In the genomic region with DNA sequence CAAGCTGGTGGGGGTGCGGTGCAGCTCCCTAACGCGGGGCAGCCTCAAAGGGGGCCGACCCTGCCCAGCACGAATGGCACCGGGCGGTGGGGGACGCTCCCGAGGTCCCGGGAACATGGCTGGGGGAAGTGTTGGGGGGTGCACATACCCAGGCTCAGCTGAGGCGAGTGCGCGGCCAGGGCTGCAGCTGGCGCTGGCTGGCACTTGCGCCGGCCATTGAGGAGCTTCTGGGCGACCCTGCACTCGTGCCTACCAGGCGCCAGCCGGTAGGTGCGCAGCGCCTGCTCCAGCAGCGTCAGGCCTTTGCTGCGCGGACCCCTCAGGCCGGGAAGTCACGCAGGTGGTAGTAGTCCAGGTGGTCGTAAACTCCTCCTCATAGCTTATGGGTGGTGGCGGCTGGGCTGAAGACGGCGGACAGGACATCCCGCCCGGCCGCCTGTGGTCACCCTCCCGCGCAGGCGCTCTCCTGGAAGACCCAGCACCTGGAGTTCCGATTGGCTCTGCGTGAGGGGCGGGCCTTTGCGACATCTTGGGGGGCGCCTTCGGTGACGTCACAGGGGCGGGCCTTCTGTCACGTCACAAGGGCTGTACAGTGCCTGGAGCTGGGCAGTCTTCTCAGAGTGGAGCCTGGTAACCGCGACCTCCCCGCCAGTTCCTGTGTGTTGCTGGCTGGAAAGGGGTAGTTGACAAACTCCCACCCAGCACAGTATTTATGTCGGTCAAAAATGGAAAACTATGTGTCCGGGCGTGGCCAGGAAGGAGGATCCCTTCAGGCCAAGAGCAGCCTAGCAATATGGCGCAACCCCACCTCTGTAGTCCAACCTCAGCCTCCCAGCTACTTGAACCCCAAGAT, we compare ENCODE assay signal across 8 cellular contexts.
DNase-seq lines count a peak whose midpoint lies in the region; ATAC-seq, FAIRE-seq and TF ChIP-seq lines count a peak whose summit lies in the region.
"Not testable (repeated sequence)": the region's sequence is repeated elsewhere in the genome, so short reads cannot be mapped to it uniquely, and the experiment has no call there.

No MANE protein-coding gene starts in this region.

- H3K27ac ChIP-seq in HepG2 (ENCODE audit: extremely low read length, insufficient read depth, low read length), result peak overlapping the region; percentile 64

- not testable (repeated sequence) for H3K36me3 ChIP-seq in BJ (ENCODE audit: control insufficient read depth, insufficient read depth, low read length); HepG2 (replicated peaks in 1 of 2; ENCODE audit: control insufficient read depth in 1 of 2, insufficient read depth in 2 of 2, low read length in 2 of 2)

- H3K4me3 Mint-ChIP-seq in dendritic cell treated with granulocyte-macrophage colony-stimulating factor and Interleukin-4, amounts not matched to agents 40 ng/mL and 50 ng/mL, for 4 days, result peak overlapping the region; percentile 90

- ATAC-seq in HG03354 (IDR thresholded peaks at IDR 0.05; ENCODE audit: poor library complexity, severe bottlenecking, unreplicated experiment), result peak; percentile 100
- peak; percentile 95 for ATAC-seq in HepG2

- BruUV-seq in HepG2 (replicated peaks; lab: Mats Ljungman, UMichigan), result TSS peak; percentile 81

- not testable (repeated sequence) for H3K27me3 Mint-ChIP-seq in dendritic cell treated with granulocyte-macrophage colony-stimulating factor and Interleukin-4, amounts not matched to agents 40 ng/mL and 50 ng/mL, for 4 days

- H3K79me2 ChIP-seq in HepG2 (ENCODE audit: insufficient read depth, low read length), result not testable (repeated sequence)

- peak overlapping the region; percentile 79 for H3K4me3 ChIP-seq in BJ (ENCODE audit: low read depth, low read length)
- peak overlapping the region; percentile 62 to 89 (median 87); a peak in 5 of 6 replicates for H3K4me3 ChIP-seq in HepG2 (replicated peaks in 1 of 3; ENCODE audit: insufficient read depth in 1 of 3, low read depth in 2 of 3, low read length in 3 of 3)

- not testable (repeated sequence) for H4K20me1 ChIP-seq in HepG2 (ENCODE audit: insufficient read depth, low read length)

- WGBS in HepG2 (ENCODE audit: low lambda C conversion rate), result 39% methylated on average over 9 of the region's 53 CpGs

- DNase-seq in BJ (ENCODE audit: low read depth) (peak; percentile 53), NCI-H524 treated with DMSO at 0.1 percent for 48 hours (lab: John Stamatoyannopoulos, UW) (peak; percentile 10), HepG2 (ENCODE audit: low spot score) (peak; percentile 82)
- peak; percentile 94 to 95 for DNase-seq in activated CD4-positive, alpha-beta T cell treated with anti-CD3 and anti-CD28 coated beads, Interleukin-2, amount 50 U/mL, for 48 hours
- DNase-seq in stimulated activated CD4-positive, alpha-beta T cell treated with anti-CD3 and anti-CD28 coated beads, Interleukin-2, amount 100 ng/mL, for 24 hours, result peak; percentile 87 to 93

- FAIRE-seq in HepG2 (lab: Jason Lieb, UNC), result peak; percentile 68

- TF ChIP-seq CTCF in BJ (IDR thresholded peaks at IDR 0.05; ENCODE audit: insufficient read depth, low read depth, low read length), result 0 out of 2 replicates have a peak, but pooled peaks have one; percentile 11
- TF ChIP-seq CTCF in HepG2 (CRISPR knock-in tag; IDR thresholded peaks at IDR 0.05), result not testable (repeated sequence)

- peaks cover 12% of the 10 kb centered on the region for H3K36me3 Mint-ChIP-seq in dendritic cell treated with granulocyte-macrophage colony-stimulating factor and Interleukin-4, amounts not matched to agents 40 ng/mL and 50 ng/mL, for 4 days (ENCODE audit: low read depth)

- POLR2A ChIA-PET in BJ (lab: Charles Lee), result not testable (repeated sequence)
- POLR2A ChIA-PET in HepG2 (lab: Yijun Ruan, JAX), result interaction anchor here (0.6 to 1.6 kb wide), 4 partner anchors 9 to 394 kb away, joined by 3 to 12 read pairs (median 6); a partner anchor contains a TSS

- H3K27me3 ChIP-seq in BJ (ENCODE audit: control insufficient read depth, insufficient read depth, low read length); HepG2 (ENCODE audit: control insufficient read depth in 1 of 2, insufficient read depth in 2 of 2, low read length in 2 of 2): not testable (repeated sequence)

- TF ChIP-seq EP300 in HepG2 (IDR thresholded peaks at IDR 0.05; ENCODE audit: low read depth in 2 of 2, low read length in 2 of 2); HepG2 (CRISPR knock-in tag; IDR thresholded peaks at IDR 0.05; ENCODE audit: borderline replicate concordance): not testable (repeated sequence)

- not testable (repeated sequence) for H2AFZ ChIP-seq in HepG2 (ENCODE audit: low read length)

- H3K27ac Mint-ChIP-seq in dendritic cell treated with granulocyte-macrophage colony-stimulating factor and Interleukin-4, amounts not matched to agents 40 ng/mL and 50 ng/mL, for 4 days, result peak overlapping the region; percentile 91

- CTCF ChIA-PET in BJ (lab: Yijun Ruan, JAX); HepG2 (lab: Yijun Ruan, JAX; ENCODE audit: low intra/inter-chr PET ratio, low total read pairs): not testable (repeated sequence)

- H3K9me3 ChIP-seq in HepG2 (ENCODE audit: low read length), result not testable (repeated sequence)

- intact Hi-C loops in dendritic cell treated with granulocyte-macrophage colony-stimulating factor and Interleukin-4, amounts not matched to agents 40 ng/mL and 50 ng/mL, for 4 days (cut with micrococcal nuclease), result loop anchor here (5.0 kb wide), 1 partner anchor 44 kb away; no protein-coding TSS in a partner anchor
- intact Hi-C loops in HepG2 (cut with micrococcal nuclease; ENCODE audit: unreplicated experiment), result not testable (repeated sequence)

- TF ChIP-seq POLR2A in GM19193 (IDR thresholded peaks at IDR 0.05; ENCODE audit: extremely low read depth, insufficient read depth, insufficient read length) (peak; percentile 64), HepG2 (IDR thresholded peaks at IDR 0.05; ENCODE audit: insufficient read depth in 1 of 2, low read depth in 2 of 2, low read length in 2 of 2) (peak; percentile 31 to 63; a peak in 2 of 4 replicates)

- TF ChIP-seq RAD21 in HepG2 (CRISPR knock-in tag; IDR thresholded peaks at IDR 0.05), result not testable (repeated sequence)

- peak overlapping the region; percentile 80 for H3K9ac ChIP-seq in HepG2 (ENCODE audit: insufficient read depth, low read depth, low read length)

- not testable (repeated sequence) for H3K9me3 Mint-ChIP-seq in dendritic cell treated with granulocyte-macrophage colony-stimulating factor and Interleukin-4, amounts not matched to agents 40 ng/mL and 50 ng/mL, for 4 days

- not testable (repeated sequence) for H3K4me1 ChIP-seq in HepG2 (ENCODE audit: insufficient read depth, low read length)

- H3K4me1 Mint-ChIP-seq in dendritic cell treated with granulocyte-macrophage colony-stimulating factor and Interleukin-4, amounts not matched to agents 40 ng/mL and 50 ng/mL, for 4 days (ENCODE audit: low read depth), result not testable (repeated sequence)

- H3K4me2 ChIP-seq in HepG2 (ENCODE audit: low read depth, low read length), result peak overlapping the region; percentile 72

- in situ Hi-C loops in HepG2 (cut with HindIII; ENCODE audit: extremely low pct_ligation_motif_present, low pct_unique_long_range_greater_than_20kb), result not testable (repeated sequence)

TF ChIP-seq in HepG2, 621 proteins besides CTCF, POLR2A, EP300 and RAD21 (continues in another document):
- TF ChIP-seq SP5 (CRISPR knock-in tag; IDR thresholded peaks at IDR 0.05; ENCODE audit: borderline replicate concordance, low read depth), result 0 out of 2 replicates have a peak, but pooled peaks have one; percentile 17
- peak; percentile 84 for TF ChIP-seq POGZ (CRISPR knock-in tag; IDR thresholded peaks at IDR 0.05)
- peak; percentile 29; the same call in 1 of the 2 replicates for TF ChIP-seq PHF20 (CRISPR knock-in tag; IDR thresholded peaks at IDR 0.05)
- peak; percentile 85 for TF ChIP-seq HNRNPLL (IDR thresholded peaks at IDR 0.05; ENCODE audit: low read depth, low read length, poor library complexity, severe bottlenecking)
- TF ChIP-seq, protein P1, sequence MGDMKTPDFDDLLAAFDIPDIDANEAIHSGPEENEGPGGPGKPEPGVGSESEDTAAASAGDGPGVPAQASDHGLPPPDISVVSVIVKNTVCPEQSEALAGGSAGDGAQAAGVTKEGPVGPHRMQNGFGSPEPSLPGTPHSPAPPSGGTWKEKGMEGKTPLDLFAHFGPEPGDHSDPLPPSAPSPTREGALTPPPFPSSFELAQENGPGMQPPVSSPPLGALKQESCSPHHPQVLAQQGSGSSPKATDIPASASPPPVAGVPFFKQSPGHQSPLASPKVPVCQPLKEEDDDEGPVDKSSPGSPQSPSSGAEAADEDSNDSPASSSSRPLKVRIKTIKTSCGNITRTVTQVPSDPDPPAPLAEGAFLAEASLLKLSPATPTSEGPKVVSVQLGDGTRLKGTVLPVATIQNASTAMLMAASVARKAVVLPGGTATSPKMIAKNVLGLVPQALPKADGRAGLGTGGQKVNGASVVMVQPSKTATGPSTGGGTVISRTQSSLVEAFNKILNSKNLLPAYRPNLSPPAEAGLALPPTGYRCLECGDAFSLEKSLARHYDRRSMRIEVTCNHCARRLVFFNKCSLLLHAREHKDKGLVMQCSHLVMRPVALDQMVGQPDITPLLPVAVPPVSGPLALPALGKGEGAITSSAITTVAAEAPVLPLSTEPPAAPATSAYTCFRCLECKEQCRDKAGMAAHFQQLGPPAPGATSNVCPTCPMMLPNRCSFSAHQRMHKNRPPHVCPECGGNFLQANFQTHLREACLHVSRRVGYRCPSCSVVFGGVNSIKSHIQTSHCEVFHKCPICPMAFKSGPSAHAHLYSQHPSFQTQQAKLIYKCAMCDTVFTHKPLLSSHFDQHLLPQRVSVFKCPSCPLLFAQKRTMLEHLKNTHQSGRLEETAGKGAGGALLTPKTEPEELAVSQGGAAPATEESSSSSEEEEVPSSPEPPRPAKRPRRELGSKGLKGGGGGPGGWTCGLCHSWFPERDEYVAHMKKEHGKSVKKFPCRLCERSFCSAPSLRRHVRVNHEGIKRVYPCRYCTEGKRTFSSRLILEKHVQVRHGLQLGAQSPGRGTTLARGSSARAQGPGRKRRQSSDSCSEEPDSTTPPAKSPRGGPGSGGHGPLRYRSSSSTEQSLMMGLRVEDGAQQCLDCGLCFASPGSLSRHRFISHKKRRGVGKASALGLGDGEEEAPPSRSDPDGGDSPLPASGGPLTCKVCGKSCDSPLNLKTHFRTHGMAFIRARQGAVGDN (CRISPR knock-in tag; IDR thresholded peaks at IDR 0.05), result peak; percentile 87
- peak; percentile 72 for TF ChIP-seq SP4 (CRISPR knock-in tag; IDR thresholded peaks at IDR 0.05)
- 0 out of 2 replicates have a peak, but pooled peaks have one; percentile 36 for TF ChIP-seq ISL2 (CRISPR knock-in tag; IDR thresholded peaks at IDR 0.05)

Comparison
In these comparisons a context has a peak if more than half of its experiments do, and no peak if none do; other contexts are left out.
1. Peak in every context shown above with its lines: DNase-seq, ATAC-seq, H3K4me3 ChIP-seq and H3K27ac ChIP-seq.
2. DNase-seq: peak in every context shown above with its lines; median percentile 94 in activated CD4-positive, alpha-beta T cell treated with anti-CD3 and anti-CD28 coated beads, Interleukin-2, amount 50 U/mL, for 48 hours; 90 in stimulated activated CD4-positive, alpha-beta T cell treated with anti-CD3 and anti-CD28 coated beads, Interleukin-2, amount 100 ng/mL, for 24 hours; 82 in HepG2; 53 in BJ; 10 in NCI-H524 treated with DMSO at 0.1 percent for 48 hours.